Comparison of ENCODE assay signal across 23 cellular contexts in the genomic region with DNA sequence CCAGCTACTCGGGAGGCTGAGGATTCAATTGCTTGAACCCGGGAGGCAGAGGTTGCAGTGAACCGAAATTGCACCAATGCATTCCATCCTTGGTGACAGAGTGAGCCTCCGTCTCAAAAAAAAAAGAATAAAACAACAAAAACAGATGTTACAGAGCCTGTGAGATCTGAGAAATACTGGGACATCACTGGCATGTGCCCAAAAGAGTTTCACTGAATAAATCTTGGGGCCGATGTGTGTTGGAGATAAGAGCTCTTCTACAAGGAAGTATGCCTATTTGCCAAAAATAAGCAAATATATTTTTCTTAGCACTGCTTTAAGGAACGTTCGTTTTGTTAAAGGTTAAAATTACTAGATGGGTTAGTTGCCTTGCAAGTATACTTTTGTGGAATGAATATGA. TPM values are rescaled to one million over a fixed set of nuclear protein-coding genes. Genes with fewer than 3 reads are reported as not detected.
DNase-seq lines count a peak whose midpoint lies in the region; ATAC-seq, FAIRE-seq and TF ChIP-seq lines count a peak whose summit lies in the region.
"Had no signal": no experiment of that assay in that cellular context is flagged by ENCODE, and none has a peak within 500 bp of the region (broad histone marks: within the 10 kb centered on the region; RNA-seq: fewer than 3 reads in every experiment).

No MANE protein-coding gene starts in this region.

- WGBS in adrenal gland, 4 donors, result 18 to 22% (median 18%) methylated on average over 7 of the region's 7 CpGs

- no peaks in the 10 kb centered on the region for H3K36me3 ChIP-seq in adrenal gland (replicated peaks in 1 of 2)
- no peaks in the 10 kb centered on the region for H3K36me3 ChIP-seq in keratinocyte (ENCODE audit: control insufficient read depth in 2 of 2, extremely low read depth in 1 of 2, insufficient read depth in 2 of 2, low read length in 2 of 2)

- no peak for FAIRE-seq in keratinocyte (lab: Jason Lieb, UNC)

- no peaks in the 10 kb centered on the region for H3K27me3 Mint-ChIP-seq in naive thymus-derived CD8-positive, alpha-beta T cell
- H3K27me3 Mint-ChIP-seq in CD14-positive monocyte (ENCODE audit: low read depth in 3 of 3), result peaks cover 0 to 2% (median 2%) of the 10 kb centered on the region in 3 donors
- H3K27me3 Mint-ChIP-seq: activated naive CD8-positive, alpha-beta T cell; CD4-positive, CD25-positive, alpha-beta regulatory T cell had no signal

- H3K4me3 ChIP-seq in adrenal gland, result no peak overlapping the region
- no peak overlapping the region for H3K4me3 ChIP-seq in keratinocyte (ENCODE audit: control insufficient read depth in 2 of 3, extremely low read depth in 1 of 3, insufficient read depth in 2 of 3, low read depth in 1 of 3, low read length in 3 of 3)
- H3K4me3 ChIP-seq: body of pancreas, coronary artery had no signal

- no peak overlapping the region for H3K4me2 ChIP-seq in keratinocyte (ENCODE audit: control insufficient read depth, extremely low read depth, insufficient read depth, low read depth, low read length)

- dilution Hi-C loops in keratinocyte (cut with MboI; ENCODE audit: extremely low pct_ligation_motif_present, low sequenced_read_pairs), result no loop called here

- H3K4me1 Mint-ChIP-seq in naive thymus-derived CD8-positive, alpha-beta T cell, result peaks cover 6 to 19% (median 16%) of the 10 kb centered on the region in 4 donors
- H3K4me1 Mint-ChIP-seq in CD14-positive monocyte, result peaks cover 12% of the 10 kb centered on the region

- POLR2A ChIA-PET in naive thymus-derived CD8-positive, alpha-beta T cell (lab: Charles Lee), result no interaction called here

- H3K4me3 Mint-ChIP-seq in naive thymus-derived CD8-positive, alpha-beta T cell, result no peak overlapping the region
- no peak overlapping the region for H3K4me3 Mint-ChIP-seq in CD14-positive monocyte
- H3K4me3 Mint-ChIP-seq: activated naive CD8-positive, alpha-beta T cell; CD4-positive, CD25-positive, alpha-beta regulatory T cell had no signal

- TF ChIP-seq CTCF in adrenal gland (IDR thresholded peaks at IDR 0.05) (no peak), keratinocyte (optimal IDR thresholded peaks at IDR 0.05 in 1 of 3, IDR thresholded peaks at IDR 0.05 in 1 of 3, conservative IDR thresholded peaks at IDR 0.05 in 1 of 3; ENCODE audit: extremely low read depth in 1 of 3, insufficient read depth in 2 of 3, low read length in 3 of 3) (no peak), CD14-positive monocyte (IDR thresholded peaks at IDR 0.05) (no peak)

- H4K20me1 ChIP-seq in keratinocyte (ENCODE audit: control insufficient read depth, extremely low read depth, insufficient read depth, low read length), result no peaks in the 10 kb centered on the region

- H3K27ac ChIP-seq in adrenal gland (peak overlapping the region in 3 of 5 donors; percentile 39 to 69 (median 45)), keratinocyte (ENCODE audit: control insufficient read depth, insufficient read depth, low read length) (no peak overlapping the region)
- H3K27ac ChIP-seq: body of pancreas, coronary artery had no signal

- H3K9me1 ChIP-seq in keratinocyte (ENCODE audit: control insufficient read depth, extremely low read depth, insufficient read depth, low read length), result no peaks in the 10 kb centered on the region

- peaks cover 5 to 8% (median 5%) of the 10 kb centered on the region in 3 donors for H3K36me3 Mint-ChIP-seq in naive thymus-derived CD8-positive, alpha-beta T cell
- peaks cover 1 to 4% of the 10 kb centered on the region in 2 donors for H3K36me3 Mint-ChIP-seq in CD14-positive monocyte

- no peak overlapping the region for H3K9ac ChIP-seq in keratinocyte (ENCODE audit: control insufficient read depth, extremely low read depth, insufficient read depth, low read length)

- H3K27ac Mint-ChIP-seq in naive thymus-derived CD8-positive, alpha-beta T cell, result no peak overlapping the region
- peak overlapping the region in 1 of 7 donors; percentile 21 for H3K27ac Mint-ChIP-seq in CD14-positive monocyte
- H3K27ac Mint-ChIP-seq: activated naive CD8-positive, alpha-beta T cell; CD4-positive, CD25-positive, alpha-beta regulatory T cell had no signal

- H3K27me3 ChIP-seq in adrenal gland, result no peaks in the 10 kb centered on the region
- no peaks in the 10 kb centered on the region for H3K27me3 ChIP-seq in keratinocyte (ENCODE audit: control insufficient read depth, extremely low read depth, insufficient read depth, low read length)
- H3K27me3 ChIP-seq: body of pancreas had no signal

- H3K4me1 ChIP-seq in adrenal gland (replicated peaks in 1 of 2) (peaks cover 42 to 59% of the 10 kb centered on the region in 2 donors), keratinocyte (ENCODE audit: control insufficient read depth, extremely low read depth, insufficient read depth, low read length) (peaks cover 2% of the 10 kb centered on the region)

- no peak for ATAC-seq in naive thymus-derived CD8-positive, alpha-beta T cell
- ATAC-seq: body of pancreas, HCT116, left lobe of liver had no signal

- H3K79me2 ChIP-seq in keratinocyte (ENCODE audit: control insufficient read depth, insufficient read depth, low read length), result no peaks in the 10 kb centered on the region

- DNase-seq in AG08395 (ENCODE audit: low spot score), result peak; percentile 19
- peak; percentile 48 for DNase-seq in M059J (ENCODE audit: low read depth)
- peak; percentile 55 to 90 (median 83) for DNase-seq in adrenal gland
- no peak for DNase-seq in keratinocyte (ENCODE audit: low read depth, low spot score)
- no peak for DNase-seq in naive thymus-derived CD8-positive, alpha-beta T cell
- no peak for DNase-seq in CD14-positive monocyte (ENCODE audit: low spot score)
- no peak for DNase-seq in cerebellum (ENCODE audit: low spot score)
- DNase-seq in NCI-H2196 (lab: John Stamatoyannopoulos, UW; ENCODE audit: unreplicated experiment), result no peak
- DNase-seq: activated CD4-positive, alpha-beta T cell treated with anti-CD3 and anti-CD28 coated beads for 48 hours; body of pancreas; CD4-positive, CD25-positive, alpha-beta regulatory T cell; GF-D8; glutamatergic neuron; midbrain; MV-4-11; NCI-H1694; NCI-H82; posterior cingulate gyrus; T-helper 1 cell had no signal

- H3K9me3 Mint-ChIP-seq in naive thymus-derived CD8-positive, alpha-beta T cell, result peaks cover 0 to 2% (median 0%) of the 10 kb centered on the region in 9 donors
- H3K9me3 Mint-ChIP-seq in CD14-positive monocyte, result peaks cover 0 to 5% (median 0%) of the 10 kb centered on the region in 7 donors
- H3K9me3 Mint-ChIP-seq: CD4-positive, CD25-positive, alpha-beta regulatory T cell had no signal

- intact Hi-C loops in adrenal gland (cut with DNase I), result loop anchor here in 1 of 2 donors (10.0 kb wide), 1 partner anchor 47 kb away; no protein-coding TSS in a partner anchor
- intact Hi-C loops in CD14-positive monocyte (cut with micrococcal nuclease), result no loop called here

- H3K9me3 ChIP-seq in adrenal gland (replicated peaks in 1 of 3), result no peaks in the 10 kb centered on the region
- no peaks in the 10 kb centered on the region for H3K9me3 ChIP-seq in keratinocyte (ENCODE audit: control insufficient read depth, low read depth, low read length)
- H3K9me3 ChIP-seq: body of pancreas had no signal

- TF ChIP-seq POLR2A in adrenal gland (IDR thresholded peaks at IDR 0.05), result no peak

- H2AFZ ChIP-seq in keratinocyte (ENCODE audit: control insufficient read depth, low read length), result peak overlapping the region; percentile 26

RNA-seq across cellular contexts. Expression of a gene that starts 55.1 kb away (rescaled TPM):
- 2.9 and 6.0 TPM in 2 replicates for total RNA-seq in M059J (2014; rRNA removed; shearing (Covaris generic))
- total RNA-seq in adrenal gland (10 to 100 TPM; 17.0 to 67.2 (median 39.9) TPM), cerebellum (31.9 TPM)
- polyA plus RNA-seq in adrenal gland (10 to 100 TPM in 1 of 3 donors, 1 to 10 TPM in 2; 3.5 to 11.6 (median 7.3) TPM), keratinocyte (0.77 to 1.2 TPM (median 0.84 TPM) in 3 replicates), CD14-positive monocyte (1 to 10 TPM; 1.9 TPM)
- 1.2 TPM for polyA plus RNA-seq in keratinocyte (2011; ENCODE audit: low read depth)
- 0.69 and 0.84 TPM in 2 replicates for polyA plus RNA-seq in keratinocyte (2011; cell fraction: cytosol; rRNA removed)
- polyA plus RNA-seq in keratinocyte (2011; cell fraction: nucleus; rRNA removed), result 2.1 and 2.3 TPM in 2 replicates
- polyA plus RNA-seq in keratinocyte (2012; ENCODE audit: low replicate concordance), result 0.58 and 1.3 TPM in 2 replicates
- polyA minus RNA-seq in keratinocyte, result 7.3 to 8.1 TPM (median 7.7 TPM) in 3 replicates
- 3.1 TPM for polyA minus RNA-seq in keratinocyte (2011; cell fraction: cytosol; rRNA and poly(A)+ RNA removed)
- 4.5 and 8.0 TPM in 2 replicates for polyA minus RNA-seq in keratinocyte (2011; cell fraction: nucleus; rRNA and poly(A)+ RNA removed)
- 10 to 100 TPM; 11.5 to 11.8 TPM for total RNA-seq in naive thymus-derived CD8-positive, alpha-beta T cell
- 1 to 10 TPM; 2.6 to 4.3 (median 3.7) TPM for polyA plus RNA-seq in naive thymus-derived CD8-positive, alpha-beta T cell

Comparison
In these comparisons a context has a peak if more than half of its experiments do, and no peak if none do; other contexts are left out.
1. DNase-seq: peak in AG08395 (single experiment), M059J (single experiment) and adrenal gland (7 of 7); none in keratinocyte (single experiment), naive thymus-derived CD8-positive, alpha-beta T cell (0 of 10), CD14-positive monocyte (single experiment), cerebellum (single experiment) and NCI-H2196 (single experiment).